In the genomic region with DNA sequence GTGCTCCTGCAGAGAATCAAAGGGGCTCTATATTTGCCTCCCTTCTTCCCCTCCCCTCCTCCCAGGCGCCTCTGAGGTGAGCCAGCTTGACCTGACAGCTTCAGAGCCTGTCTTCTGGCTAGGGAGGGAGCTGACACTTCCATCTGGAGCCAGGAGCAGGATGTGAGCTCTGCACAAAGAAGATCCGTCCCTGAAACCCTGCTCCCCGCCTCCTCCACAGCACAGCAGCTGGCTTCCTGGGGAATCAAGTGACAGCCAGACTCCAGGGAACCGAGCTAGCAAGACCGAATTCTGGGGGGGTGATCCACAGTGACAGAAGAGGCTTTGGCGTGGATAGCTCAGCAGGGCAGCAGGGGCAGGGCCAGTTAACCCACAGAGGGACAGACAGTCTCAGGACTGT, we compare ENCODE assay signal across 1 cellular context.
TF ChIP-seq lines count a peak whose summit lies in the region.

No MANE protein-coding gene starts in this region.

TF ChIP-seq in IMR-90, 13 proteins besides CTCF, POLR2A, EP300 and RAD21 (continued from another document):
- TF ChIP-seq CHD1 (IDR thresholded peaks at IDR 0.05; ENCODE audit: low read depth, low read length), result no peak
TF ChIP-seq in IMR-90: peak in this region for 0.
